18 cellular contexts compared by ENCODE assay signal in genomic region chr4:17721496-17722360, GRCh38. TPM values are rescaled to one million over a fixed set of nuclear protein-coding genes. Genes with fewer than 3 reads are reported as not detected.
DNase-seq lines count a peak whose midpoint lies in the region; ATAC-seq and TF ChIP-seq lines count a peak whose summit lies in the region.
"Had no signal": no experiment of that assay in that cellular context is flagged by ENCODE, and none has a peak within 500 bp of the region (broad histone marks: within the 10 kb centered on the region; RNA-seq: fewer than 3 reads in every experiment).

No MANE protein-coding gene starts in this region.

- in situ Hi-C loops in transverse colon (cut with MboI; ENCODE audit: low pct_ligation_motif_present in 1 of 4, low pct_unique_long_range_greater_than_20kb in 1 of 4, low sequenced_read_pairs in 3 of 4), result no loop called here

- no peaks in the 10 kb centered on the region for H3K27me3 Mint-ChIP-seq in MCF 10A (ENCODE audit: insufficient read depth, unreplicated experiment)

- H3K27me3 ChIP-seq in Peyer's patch, result no peaks in the 10 kb centered on the region
- H3K27me3 ChIP-seq in transverse colon, result no peaks in the 10 kb centered on the region
- H3K27me3 ChIP-seq: heart right ventricle, suprapubic skin had no signal

- no peaks in the 10 kb centered on the region for H3K4me1 ChIP-seq in Peyer's patch
- no peaks in the 10 kb centered on the region for H3K4me1 ChIP-seq in transverse colon
- H3K4me1 ChIP-seq: prostate gland had no signal

- peaks cover 20% of the 10 kb centered on the region for H3K4me1 Mint-ChIP-seq in MCF 10A (ENCODE audit: insufficient read depth, unreplicated experiment)
- H3K4me1 Mint-ChIP-seq: memory B cell had no signal

- no peak overlapping the region for H3K4me3 Mint-ChIP-seq in MCF 10A (ENCODE audit: unreplicated experiment)
- H3K4me3 Mint-ChIP-seq: memory B cell had no signal

- TF ChIP-seq POLR2A in Peyer's patch (IDR thresholded peaks at IDR 0.05) (no peak), transverse colon (IDR thresholded peaks at IDR 0.05) (no peak)

- ATAC-seq in HG02623 (IDR thresholded peaks at IDR 0.05; ENCODE audit: unreplicated experiment), result no peak

- DNase-seq in NCI-H1092 (lab: John Stamatoyannopoulos, UW) (peak; percentile 12), NCI-H1092 treated with DMSO at 0.1 percent for 48 hours (lab: John Stamatoyannopoulos, UW) (no peak), MCF 10A (ENCODE audit: unreplicated experiment) (peak; percentile 38), hepatic stellate cell (ENCODE audit: low spot score) (peak; percentile 87), Peyer's patch (no peak), transverse colon (no peak)
- DNase-seq: 8988T; activated T-cell treated with anti-CD3 and anti-CD28 coated beads, Interleukin-2, amount 50 U/mL, for 48 hours; cortex of kidney; DMS79; heart right ventricle; SIG-M5; WERI-Rb-1 had no signal

- TF ChIP-seq EP300 in transverse colon (IDR thresholded peaks at IDR 0.05; ENCODE audit: low read depth), result no peak

- no TSS peak for BruUV-seq in MCF 10A (replicated peaks; lab: Mats Ljungman, UMichigan)

- WGBS in transverse colon (ENCODE audit: low coverage in 1 of 2), 2 donors, result 84 to 85% methylated on average over 7 to 16 of the region's 16 CpGs

- intact Hi-C loops in MCF 10A (cut with micrococcal nuclease) (no loop called here), transverse colon (cut with DNase I; ENCODE audit: low total_unique reads) (no loop called here)

- H3K9me3 ChIP-seq in Peyer's patch (no peaks in the 10 kb centered on the region), transverse colon (no peaks in the 10 kb centered on the region)
- H3K9me3 ChIP-seq: heart right ventricle, prostate gland, suprapubic skin had no signal

- POLR2A ChIA-PET in MCF 10A (lab: Yijun Ruan, JAX), result interaction anchor here (0.9 kb wide), 1 partner anchor 89 kb away, joined by 6 read pairs; the partner anchor contains the start of genes DCAF16 and NCAPG

- H3K4me3 ChIP-seq in Peyer's patch (no peak overlapping the region), transverse colon (no peak overlapping the region)
- H3K4me3 ChIP-seq: heart right ventricle, prostate gland, suprapubic skin had no signal

- H3K27ac Mint-ChIP-seq in MCF 10A (ENCODE audit: low read depth, unreplicated experiment), result no peak overlapping the region
- H3K27ac Mint-ChIP-seq: memory B cell had no signal

- H3K36me3 ChIP-seq in Peyer's patch (no peaks in the 10 kb centered on the region), transverse colon (no peaks in the 10 kb centered on the region)
- H3K36me3 ChIP-seq: heart right ventricle, prostate gland, suprapubic skin, WERI-Rb-1 had no signal

- CTCF ChIA-PET in MCF 10A (lab: Yijun Ruan, JAX), result no interaction called here

- H3K9me3 Mint-ChIP-seq in MCF 10A (ENCODE audit: unreplicated experiment), result no peaks in the 10 kb centered on the region
- H3K9me3 Mint-ChIP-seq: memory B cell had no signal

- TF ChIP-seq CTCF in MCF 10A (IDR thresholded peaks at IDR 0.05; ENCODE audit: unreplicated experiment) (no peak), Peyer's patch (IDR thresholded peaks at IDR 0.05) (no peak), transverse colon (IDR thresholded peaks at IDR 0.05) (no peak)

- H3K27ac ChIP-seq in temporal lobe (ENCODE audit: low read depth, low read length) (peak overlapping the region; percentile 67), Peyer's patch (no peak overlapping the region), transverse colon (no peak overlapping the region)
- H3K27ac ChIP-seq: heart right ventricle, prostate gland, suprapubic skin, WERI-Rb-1 had no signal

- H3K36me3 Mint-ChIP-seq in MCF 10A (ENCODE audit: insufficient read depth, unreplicated experiment), result no peaks in the 10 kb centered on the region
- H3K36me3 Mint-ChIP-seq: memory B cell had no signal

RNA-seq across cellular contexts. Expression of gene FAM184B, which starts 59.7 kb away (rescaled TPM):
- total RNA-seq in MCF 10A (2022) (not detected in 2 replicates), temporal lobe (4.4 TPM), Peyer's patch (not detected), transverse colon (under 1 TPM; 0.14 to 0.75 (median 0.18) TPM)
- total RNA-seq: heart right ventricle had no signal

Comparison
In these comparisons a context has a peak if more than half of its experiments do, and no peak if none do; other contexts are left out.
1. DNase-seq: peak in NCI-H1092 (single experiment), MCF 10A (single experiment) and hepatic stellate cell (single experiment); none in NCI-H1092 treated with DMSO at 0.1 percent for 48 hours (single experiment), Peyer's patch (0 of 3) and transverse colon (single experiment).